In genomic region chr9:27033815-27034403, GRCh38 we compare ENCODE assay signal across 8 cellular contexts. TPM values are rescaled to one million over a fixed set of nuclear protein-coding genes. Genes with fewer than 3 reads are reported as not detected.
DNase-seq lines count a peak whose midpoint lies in the region; ATAC-seq and TF ChIP-seq lines count a peak whose summit lies in the region.

No MANE protein-coding gene starts in this region.

- H3K4me1 ChIP-seq in body of pancreas = no peaks in the 10 kb centered on the region

- H3K36me3 ChIP-seq in body of pancreas (replicated peaks in 1 of 2; ENCODE audit: insufficient read depth in 1 of 2, low read depth in 2 of 2) = no peaks in the 10 kb centered on the region

- TF ChIP-seq CTCF in body of pancreas (IDR thresholded peaks at IDR 0.05) = peak; percentile 50 to 74 (median 57)

- H3K27me3 ChIP-seq in body of pancreas = no peaks in the 10 kb centered on the region

- H3K9me3 ChIP-seq in body of pancreas = no peaks in the 10 kb centered on the region

- DNase-seq in NCI-H2196 (lab: John Stamatoyannopoulos, UW; ENCODE audit: unreplicated experiment) (peak; percentile 59), NCI-H2196 treated with DMSO at 0.1 percent for 48 hours (lab: John Stamatoyannopoulos, UW; ENCODE audit: unreplicated experiment) (no peak), KG1 (lab: John Stamatoyannopoulos, UW) (peak; percentile 38), SKM-1 (lab: John Stamatoyannopoulos, UW; ENCODE audit: unreplicated experiment) (peak; percentile 26), body of pancreas (peak; percentile 35 to 60 (median 38)), inferior parietal cortex (ENCODE audit: extremely low spot score) (peak; percentile 83)
- DNase-seq in stimulated activated CD4-positive, alpha-beta T cell treated with anti-CD3 and anti-CD28 coated beads, Interleukin-2, amount 100 ng/mL, for 24 hours = peak; percentile 65

- no peak overlapping the region for H3K4me3 ChIP-seq in body of pancreas

- intact Hi-C loops in body of pancreas (cut with DNase I) = loop anchor here (10.0 kb wide), 1 partner anchor 241 kb away; no protein-coding TSS in a partner anchor

- TF ChIP-seq POLR2A in body of pancreas (IDR thresholded peaks at IDR 0.05) = no peak

- ATAC-seq in GM21786 (IDR thresholded peaks at IDR 0.05; ENCODE audit: unreplicated experiment) = peak; percentile 81
- peak; percentile 24 for ATAC-seq in body of pancreas

- WGBS in body of pancreas, 2 donors = 13 to 14% methylated on average over 4 of the region's 4 CpGs

- no peak overlapping the region for H3K27ac ChIP-seq in body of pancreas

RNA-seq across cellular contexts. Expression of gene LRRC19, which starts 28.4 kb away (rescaled TPM):
- under 1 TPM in 1 of 2 donors, not detected in 1; 0.78 TPM for total RNA-seq in body of pancreas
